In genomic region chr7:87473192-87473591, GRCh38 we compare ENCODE assay signal across 15 cellular contexts. TPM values are rescaled to one million over a fixed set of nuclear protein-coding genes. Genes with fewer than 3 reads are reported as not detected.
"Had no signal": no experiment of that assay in that cellular context is flagged by ENCODE, and none has a peak within 500 bp of the region (broad histone marks: within the 10 kb centered on the region; RNA-seq: fewer than 3 reads in every experiment).

No MANE protein-coding gene starts in this region.

- H3K4me3 ChIP-seq: body of pancreas, lung, sigmoid colon had no signal

- H3K36me3 ChIP-seq: sigmoid colon, thoracic aorta had no signal

- H3K9me3 Mint-ChIP-seq: activated naive CD4-positive, alpha-beta T cell treated with anti-CD3 and anti-CD28 coated beads, Interleukin-2, amount 50 U/mL, for 72 hours; central memory CD8-positive, alpha-beta T cell; T-helper 1 cell treated with Interleukin-12 subunit alpha and Interleukin-12 subunit beta and Interleukin-4 antibody, amounts not matched to agents 30 μg/mL and 1 μg/mL, for 36 hours had no signal

- H3K27ac Mint-ChIP-seq: activated naive CD4-positive, alpha-beta T cell treated with anti-CD3 and anti-CD28 coated beads, Interleukin-2, amount 50 U/mL, for 72 hours; T-helper 1 cell treated with Interleukin-12 subunit alpha and Interleukin-12 subunit beta and Interleukin-4 antibody, amounts not matched to agents 30 μg/mL and 1 μg/mL, for 36 hours had no signal

- H3K4me1 Mint-ChIP-seq: central memory CD8-positive, alpha-beta T cell had no signal

- H3K27me3 ChIP-seq: body of pancreas had no signal

- H3K36me3 Mint-ChIP-seq: activated naive CD4-positive, alpha-beta T cell treated with anti-CD3 and anti-CD28 coated beads, Interleukin-2, amount 50 U/mL, for 72 hours; naive thymus-derived CD8-positive, alpha-beta T cell had no signal

- H3K9me3 ChIP-seq: body of pancreas, sigmoid colon, thoracic aorta had no signal

- H3K4me3 Mint-ChIP-seq: central memory CD8-positive, alpha-beta T cell; naive thymus-derived CD8-positive, alpha-beta T cell; T-helper 1 cell treated with Interleukin-12 subunit alpha and Interleukin-12 subunit beta and Interleukin-4 antibody, amounts not matched to agents 30 μg/mL and 1 μg/mL, for 36 hours had no signal

- DNase-seq: amniotic stem cell; body of pancreas; cortex of kidney; effector memory CD4-positive, alpha-beta T cell; kidney; naive thymus-derived CD8-positive, alpha-beta T cell; nucleus accumbens; sigmoid colon; stimulated activated CD4-positive, alpha-beta T cell treated with anti-CD3 and anti-CD28 coated beads, Interleukin-12 subunit alpha, Interleukin-12 subunit beta, amount 100 ng/mL, for 4 hours; stimulated activated naive CD8-positive, alpha-beta T cell treated with anti-CD3 and anti-CD28 coated beads, Interleukin-15, Interleukin-2, amounts not matched to agents 100 U/mL and 50 U/mL, for 24 hours had no signal

- H3K27ac ChIP-seq: body of pancreas, sigmoid colon had no signal

- ATAC-seq: activated naive CD4-positive, alpha-beta T cell treated with anti-CD3 and anti-CD28 coated beads, Interleukin-2, amount 50 U/mL, for 72 hours; body of pancreas; naive thymus-derived CD8-positive, alpha-beta T cell; stimulated activated naive CD8-positive, alpha-beta T cell treated with anti-CD3 and anti-CD28 coated beads, Interleukin-15, Interleukin-2, amounts not matched to agents 100 U/mL and 50 U/mL, for 24 hours had no signal

RNA-seq across cellular contexts. Expression of gene ABCB4, which starts 2.3 kb away (rescaled TPM):
- total RNA-seq: activated naive CD4-positive, alpha-beta T cell treated with anti-CD3 and anti-CD28 coated beads, Interleukin-2, amount 50 U/mL, for 72 hours had no signal
